ENCODE assay signal across 8 cellular contexts in the genomic region with DNA sequence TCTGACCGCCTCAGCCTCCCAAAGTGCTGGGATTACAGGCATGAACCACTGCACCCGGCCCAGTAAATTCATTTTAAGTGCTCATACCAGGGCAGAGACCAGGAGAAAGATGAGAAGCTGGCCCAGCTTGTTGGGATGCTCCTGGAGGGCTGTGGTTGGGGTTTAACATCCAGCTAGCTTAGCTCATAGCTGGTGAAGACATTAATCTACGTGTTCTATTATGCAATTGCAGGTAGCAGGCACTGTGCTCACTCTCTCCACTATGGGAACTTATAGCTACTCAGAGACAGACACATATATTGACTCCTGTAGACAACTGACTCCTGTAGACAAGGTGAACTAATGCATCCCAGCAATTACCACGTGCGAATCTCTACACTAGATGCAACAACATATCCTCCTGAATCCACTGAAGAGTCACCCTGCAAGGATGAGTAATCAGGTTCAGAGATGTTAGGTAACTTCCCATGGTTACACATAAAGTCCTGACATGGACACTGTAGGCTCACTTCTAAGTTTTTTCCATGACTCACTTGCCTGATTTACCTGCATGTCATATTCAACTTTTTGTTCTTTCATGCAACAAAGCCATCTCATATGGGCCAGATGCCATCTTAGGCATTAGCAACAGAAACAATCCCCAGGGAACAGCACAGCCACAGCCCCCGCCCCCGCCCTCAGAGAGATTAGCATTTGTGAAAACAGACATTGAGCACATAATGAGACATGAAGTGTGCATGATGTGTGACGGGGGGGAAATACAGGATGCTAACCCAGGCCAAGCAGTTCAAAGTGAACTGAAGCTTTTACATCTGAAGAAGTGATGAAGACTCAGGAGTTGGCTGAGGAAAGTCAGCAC. TPM values are rescaled to one million over a fixed set of nuclear protein-coding genes. Genes with fewer than 3 reads are reported as not detected.
DNase-seq lines count a peak whose midpoint lies in the region; ATAC-seq and TF ChIP-seq lines count a peak whose summit lies in the region.

No MANE protein-coding gene starts in this region.

- H3K4me3 ChIP-seq in WERI-Rb-1 (ENCODE audit: low read depth, low read length) = no peak overlapping the region
- H3K4me3 ChIP-seq in liver (ENCODE audit: low read depth in 1 of 3, low read length in 3 of 3) = no peak overlapping the region

- ATAC-seq in GM18867 (IDR thresholded peaks at IDR 0.05; ENCODE audit: unreplicated experiment) = peak; percentile 43
- peak; percentile 52 for ATAC-seq in HG02970 (IDR thresholded peaks at IDR 0.05; ENCODE audit: low FRiP score, unreplicated experiment)
- ATAC-seq in left ventricle myocardium superior = no peak

- 89% methylated on average over 8 of the region's 8 CpGs for WGBS in liver

- no peaks in the 10 kb centered on the region for H3K9me3 ChIP-seq in WERI-Rb-1 (ENCODE audit: severe bottlenecking)
- H3K9me3 ChIP-seq in liver (ENCODE audit: control insufficient read depth in 4 of 4, low read length in 3 of 4) = no peaks in the 10 kb centered on the region

- TF ChIP-seq CTCF in WERI-Rb-1 (IDR thresholded peaks at IDR 0.05; ENCODE audit: low read depth, low read length) = no peak
- no peak for TF ChIP-seq CTCF in liver (IDR thresholded peaks at IDR 0.05; ENCODE audit: low read depth, low read length, missing input control)

- no peak overlapping the region for H3K9ac ChIP-seq in liver (ENCODE audit: low read depth in 1 of 2, low read length in 2 of 2)

- H3K36me3 ChIP-seq in WERI-Rb-1 (peaks cover 34% of the 10 kb centered on the region), liver (ENCODE audit: control insufficient read depth in 4 of 4, insufficient read depth in 3 of 4, low read depth in 1 of 4, low read length in 3 of 4) (peaks cover 6 to 34% (median 29%) of the 10 kb centered on the region in 4 donors)

- H3K27ac ChIP-seq in WERI-Rb-1 = peak overlapping the region; percentile 65
- peak overlapping the region; percentile 36 to 57 for H3K27ac ChIP-seq in liver (ENCODE audit: low read depth in 1 of 2, low read length in 2 of 2)

- peaks cover 0 to 7% (median 3%) of the 10 kb centered on the region in 4 donors for H3K4me1 ChIP-seq in liver (ENCODE audit: control insufficient read depth in 4 of 4, insufficient read depth in 4 of 4, low read length in 3 of 4)

- H3K27me3 ChIP-seq in WERI-Rb-1 (ENCODE audit: insufficient read depth, low read depth, severe bottlenecking) = no peaks in the 10 kb centered on the region
- H3K27me3 ChIP-seq in liver (ENCODE audit: control insufficient read depth in 4 of 4, insufficient read depth in 4 of 4, low read length in 3 of 4) = no peaks in the 10 kb centered on the region

- intact Hi-C loops in left ventricle myocardium superior (cut with micrococcal nuclease) = no loop called here

- DNase-seq in WERI-Rb-1 (peak; percentile 73), foreskin melanocyte (no peak), NCI-H187 treated with DMSO at 0.1 percent for 48 hours (lab: John Stamatoyannopoulos, UW) (no peak), COR-L47 (lab: John Stamatoyannopoulos, UW) (no peak), left ventricle myocardium superior (no peak)

- no peak for TF ChIP-seq RAD21 in liver (IDR thresholded peaks at IDR 0.05)

TF ChIP-seq in liver, 16 proteins besides CTCF, POLR2A, EP300 and RAD21:
- TF ChIP-seq EGR1 (IDR thresholded peaks at IDR 0.05; ENCODE audit: low read depth in 2 of 2) (no peak), SP1 (IDR thresholded peaks at IDR 0.05) (no peak), YY1 (IDR thresholded peaks at IDR 0.05) (no peak)
- TF ChIP-seq, protein P1, sequence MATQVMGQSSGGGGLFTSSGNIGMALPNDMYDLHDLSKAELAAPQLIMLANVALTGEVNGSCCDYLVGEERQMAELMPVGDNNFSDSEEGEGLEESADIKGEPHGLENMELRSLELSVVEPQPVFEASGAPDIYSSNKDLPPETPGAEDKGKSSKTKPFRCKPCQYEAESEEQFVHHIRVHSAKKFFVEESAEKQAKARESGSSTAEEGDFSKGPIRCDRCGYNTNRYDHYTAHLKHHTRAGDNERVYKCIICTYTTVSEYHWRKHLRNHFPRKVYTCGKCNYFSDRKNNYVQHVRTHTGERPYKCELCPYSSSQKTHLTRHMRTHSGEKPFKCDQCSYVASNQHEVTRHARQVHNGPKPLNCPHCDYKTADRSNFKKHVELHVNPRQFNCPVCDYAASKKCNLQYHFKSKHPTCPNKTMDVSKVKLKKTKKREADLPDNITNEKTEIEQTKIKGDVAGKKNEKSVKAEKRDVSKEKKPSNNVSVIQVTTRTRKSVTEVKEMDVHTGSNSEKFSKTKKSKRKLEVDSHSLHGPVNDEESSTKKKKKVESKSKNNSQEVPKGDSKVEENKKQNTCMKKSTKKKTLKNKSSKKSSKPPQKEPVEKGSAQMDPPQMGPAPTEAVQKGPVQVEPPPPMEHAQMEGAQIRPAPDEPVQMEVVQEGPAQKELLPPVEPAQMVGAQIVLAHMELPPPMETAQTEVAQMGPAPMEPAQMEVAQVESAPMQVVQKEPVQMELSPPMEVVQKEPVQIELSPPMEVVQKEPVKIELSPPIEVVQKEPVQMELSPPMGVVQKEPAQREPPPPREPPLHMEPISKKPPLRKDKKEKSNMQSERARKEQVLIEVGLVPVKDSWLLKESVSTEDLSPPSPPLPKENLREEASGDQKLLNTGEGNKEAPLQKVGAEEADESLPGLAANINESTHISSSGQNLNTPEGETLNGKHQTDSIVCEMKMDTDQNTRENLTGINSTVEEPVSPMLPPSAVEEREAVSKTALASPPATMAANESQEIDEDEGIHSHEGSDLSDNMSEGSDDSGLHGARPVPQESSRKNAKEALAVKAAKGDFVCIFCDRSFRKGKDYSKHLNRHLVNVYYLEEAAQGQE (IDR thresholded peaks at IDR 0.05) = peak; percentile 16

RNA-seq across cellular contexts. Expression of a gene that starts 37.2 kb away (rescaled TPM):
- total RNA-seq in liver = 10 to 100 TPM; 73.9 to 85.4 TPM
- 10 to 100 TPM; 21.7 to 66.2 TPM for polyA plus RNA-seq in liver
- total RNA-seq in left ventricle myocardium superior = 7.8 TPM
